In the genomic region with DNA sequence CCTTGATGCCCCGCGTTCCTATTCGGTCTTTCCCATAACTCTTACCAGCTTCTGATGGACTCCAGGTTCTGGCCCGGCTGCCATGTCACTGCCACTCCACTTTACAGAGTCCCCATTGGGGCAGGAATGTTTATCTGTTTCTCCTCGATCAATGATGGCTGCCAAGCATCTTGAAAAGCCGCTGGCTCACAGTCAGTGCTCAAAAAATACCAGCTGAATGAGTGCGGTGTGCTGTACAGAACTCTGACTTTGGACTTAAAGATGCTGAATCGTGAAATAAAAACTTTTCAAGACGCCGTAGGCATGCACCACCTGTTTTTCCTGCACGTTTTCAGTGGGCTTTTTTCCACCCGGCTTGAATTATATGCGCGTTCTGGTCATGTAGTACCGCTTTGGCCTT, we compare ENCODE assay signal across 21 cellular contexts.
"Had no signal": no experiment of that assay in that cellular context is flagged by ENCODE, and none has a peak within 500 bp of the region (broad histone marks: within the 10 kb centered on the region; RNA-seq: fewer than 3 reads in every experiment).

No MANE protein-coding gene starts in this region.

- H3K9ac ChIP-seq: SK-N-SH had no signal

- H3K27ac ChIP-seq: HL-60 had no signal

- H3K36me3 ChIP-seq: MG63 had no signal

- DNase-seq: Karpas-422, KG1, MG63, NCI-H1436, NCI-H187, NCI-H2029, NCI-H2081 treated with DMSO at 0.1 percent for 48 hours, NCI-H2171, NCI-H226, NCI-H446, NCI-H510A, NCI-H524 treated with DMSO at 0.1 percent for 48 hours, NCI-H69, NCI-H774, RPMI8226, SHP77, SK-N-SH, SW 1271 had no signal

- H3K27me3 ChIP-seq: MG63 had no signal

- FAIRE-seq: HTR-8/SVneo, RCC 7860 had no signal

- H3K4me2 ChIP-seq: SK-N-SH had no signal

- H3K9me3 ChIP-seq: MG63, SK-N-SH had no signal

- H3K4me3 ChIP-seq: MG63 had no signal
